8 cellular contexts compared by ENCODE assay signal in genomic region chr5:140700177-140701144, GRCh38.
A peak's percentile ranks its signal among the peaks of the same experiment; 100 is the strongest.
DNase-seq lines count a peak whose midpoint lies in the region; ATAC-seq and TF ChIP-seq lines count a peak whose summit lies in the region.

ZMAT2 (plus strand) TSS chr5:140700447; CDS start chr5:140700461, 14 bp downstream.

- H3K9me3 Mint-ChIP-seq in central memory CD8-positive, alpha-beta T cell, result no peaks in the 10 kb centered on the region

- peak within 1 kb of the TSS; percentile 97 for H3K27ac Mint-ChIP-seq in central memory CD8-positive, alpha-beta T cell (ENCODE audit: low read depth)

- DNase-seq in AG09309 (ENCODE audit: low read depth), result peak; percentile 97
- peak; percentile 86 to 95 for DNase-seq in NCI-H446 (lab: John Stamatoyannopoulos, UW)
- DNase-seq in activated CD4-positive, CD25-positive, alpha-beta regulatory T cell treated with anti-CD3 and anti-CD28 coated beads, Interleukin-2, amount 50 U/mL, for 16 hours (ENCODE audit: low read depth, low spot score), result peak; percentile 93
- DNase-seq in central memory CD8-positive, alpha-beta T cell (ENCODE audit: low spot score in 2 of 2), result peak; percentile 83 to 90
- peak; percentile 100 for DNase-seq in iris pigment epithelial cell (ENCODE audit: low read depth)
- peak; percentile 79 to 89 for DNase-seq in stimulated activated CD4-positive, alpha-beta T cell treated with anti-CD3 and anti-CD28 coated beads, Interleukin-12 subunit alpha, Interleukin-12 subunit beta, amount 100 ng/mL, for 24 hours (ENCODE audit: low read depth in 2 of 2)

- ATAC-seq in GM19025 (IDR thresholded peaks at IDR 0.05; ENCODE audit: low read depth, unreplicated experiment), result peak; percentile 97
- ATAC-seq in HG03342 (IDR thresholded peaks at IDR 0.05; ENCODE audit: unreplicated experiment), result peak; percentile 98
- peak; percentile 97 for ATAC-seq in central memory CD8-positive, alpha-beta T cell (replicated peaks; ENCODE audit: extremely low read depth, poor library complexity, severe bottlenecking)

- H3K4me3 Mint-ChIP-seq in central memory CD8-positive, alpha-beta T cell, result peak within 1 kb of the TSS; percentile 98

- no peak for TF ChIP-seq CTCF in AG09309 (IDR thresholded peaks at IDR 0.05; ENCODE audit: control insufficient read depth, insufficient read depth, low read depth, low read length, missing control alignments)

- peaks cover 71% of the 10 kb centered on the region for H3K36me3 Mint-ChIP-seq in central memory CD8-positive, alpha-beta T cell (ENCODE audit: insufficient read depth)

- no peaks in the 10 kb centered on the region for H3K27me3 Mint-ChIP-seq in central memory CD8-positive, alpha-beta T cell

- H3K4me1 Mint-ChIP-seq in central memory CD8-positive, alpha-beta T cell, result peaks cover 28% of the 10 kb centered on the region

- peak within 1 kb of the TSS; percentile 59 for H3K4me3 ChIP-seq in AG09309 (ENCODE audit: control insufficient read depth, low read depth, low read length)

Comparison
In these comparisons a context has a peak if more than half of its experiments do, and no peak if none do; other contexts are left out.
1. Peak in every context shown above with its lines: DNase-seq, ATAC-seq and H3K4me3 ChIP-seq.